ENCODE assay signal across 2 cellular contexts in the genomic region with DNA sequence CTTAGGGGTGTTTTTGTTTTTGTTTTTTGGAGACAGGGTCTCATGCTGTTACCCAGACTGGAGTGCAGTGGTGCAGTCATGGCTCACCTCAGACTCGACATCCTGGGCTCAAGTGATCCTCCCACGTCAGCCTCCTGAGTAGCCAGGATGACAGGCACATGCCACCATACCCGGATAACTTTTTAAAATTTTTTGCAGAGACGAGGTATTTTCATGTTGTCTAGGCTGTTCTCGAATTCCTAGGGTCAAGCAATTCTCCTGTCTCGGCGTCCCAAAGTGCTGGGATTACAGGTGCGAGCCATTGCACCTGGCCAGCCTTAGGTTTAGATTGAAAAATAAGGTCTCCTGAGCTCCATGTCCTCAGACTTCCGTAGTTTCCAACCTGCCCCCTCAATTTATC.
TF ChIP-seq lines count a peak whose summit lies in the region.

No MANE protein-coding gene starts in this region.

TF ChIP-seq in A549, 52 proteins besides CTCF, POLR2A, EP300 and RAD21:
- TF ChIP-seq RARB (CRISPR knock-in tag; IDR thresholded peaks at IDR 0.05): no peak
- TF ChIP-seq FOSB (CRISPR knock-in tag; IDR thresholded peaks at IDR 0.05): no peak
- no peak for TF ChIP-seq ZNF302 (CRISPR knock-in tag; IDR thresholded peaks at IDR 0.05)
- no peak for TF ChIP-seq CBX8 (IDR thresholded peaks at IDR 0.05)
- no peak for TF ChIP-seq CBX2 (IDR thresholded peaks at IDR 0.05; ENCODE audit: borderline replicate concordance, low read depth)
- no peak for TF ChIP-seq ZFP36 (IDR thresholded peaks at IDR 0.05; ENCODE audit: borderline replicate concordance, partially characterized antibody)
- TF ChIP-seq MAFK (IDR thresholded peaks at IDR 0.05; ENCODE audit: partially characterized antibody): no peak
- no peak for TF ChIP-seq RCOR1 (IDR thresholded peaks at IDR 0.05; ENCODE audit: low read depth, low read length)
- no peak for TF ChIP-seq FOXS1 (CRISPR knock-in tag; IDR thresholded peaks at IDR 0.05)
- no peak for TF ChIP-seq HOXB5 (CRISPR knock-in tag; IDR thresholded peaks at IDR 0.05)
- no peak for TF ChIP-seq ATOH8 (CRISPR knock-in tag; IDR thresholded peaks at IDR 0.05; ENCODE audit: low read depth)
- no peak for TF ChIP-seq HEYL (CRISPR knock-in tag; IDR thresholded peaks at IDR 0.05)
- TF ChIP-seq, protein P1, sequence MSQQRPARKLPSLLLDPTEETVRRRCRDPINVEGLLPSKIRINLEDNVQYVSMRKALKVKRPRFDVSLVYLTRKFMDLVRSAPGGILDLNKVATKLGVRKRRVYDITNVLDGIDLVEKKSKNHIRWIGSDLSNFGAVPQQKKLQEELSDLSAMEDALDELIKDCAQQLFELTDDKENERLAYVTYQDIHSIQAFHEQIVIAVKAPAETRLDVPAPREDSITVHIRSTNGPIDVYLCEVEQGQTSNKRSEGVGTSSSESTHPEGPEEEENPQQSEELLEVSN (IDR thresholded peaks at IDR 0.05; ENCODE audit: borderline replicate concordance, low read depth): no peak
- no peak for TF ChIP-seq SREBF2 (IDR thresholded peaks at IDR 0.05)
TF ChIP-seq in A549: peak in this region for 0.

TF ChIP-seq in IMR-90, 13 proteins besides CTCF, POLR2A, EP300 and RAD21:
- TF ChIP-seq MAZ (IDR thresholded peaks at IDR 0.05; ENCODE audit: borderline replicate concordance, low read depth, low read length) (no peak), MXI1 (IDR thresholded peaks at IDR 0.05; ENCODE audit: borderline replicate concordance, low read depth, low read length) (no peak), SMC3 (IDR thresholded peaks at IDR 0.05; ENCODE audit: low read depth, low read length) (no peak), ELK1 (IDR thresholded peaks at IDR 0.05; ENCODE audit: borderline replicate concordance, low read depth, low read length) (no peak), RFX5 (IDR thresholded peaks at IDR 0.05; ENCODE audit: low read depth, low read length) (no peak), NFE2L2 (IDR thresholded peaks at IDR 0.05; ENCODE audit: low read depth, low read length) (no peak), CHD1 (IDR thresholded peaks at IDR 0.05; ENCODE audit: low read depth, low read length) (no peak), RCOR1 (IDR thresholded peaks at IDR 0.05; ENCODE audit: insufficient replicate concordance, low read length) (no peak), CEBPB (IDR thresholded peaks at IDR 0.05; ENCODE audit: low read depth, low read length) (no peak), FOS (IDR thresholded peaks at IDR 0.05; ENCODE audit: low read depth, low read length) (no peak), BHLHE40 (IDR thresholded peaks at IDR 0.05; ENCODE audit: low read depth, low read length) (no peak), MAFK (IDR thresholded peaks at IDR 0.05; ENCODE audit: low read depth, low read length) (no peak)
- TF ChIP-seq, protein P2, sequence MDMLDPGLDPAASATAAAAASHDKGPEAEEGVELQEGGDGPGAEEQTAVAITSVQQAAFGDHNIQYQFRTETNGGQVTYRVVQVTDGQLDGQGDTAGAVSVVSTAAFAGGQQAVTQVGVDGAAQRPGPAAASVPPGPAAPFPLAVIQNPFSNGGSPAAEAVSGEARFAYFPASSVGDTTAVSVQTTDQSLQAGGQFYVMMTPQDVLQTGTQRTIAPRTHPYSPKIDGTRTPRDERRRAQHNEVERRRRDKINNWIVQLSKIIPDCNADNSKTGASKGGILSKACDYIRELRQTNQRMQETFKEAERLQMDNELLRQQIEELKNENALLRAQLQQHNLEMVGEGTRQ (IDR thresholded peaks at IDR 0.05; ENCODE audit: low read depth, low read length): no peak
TF ChIP-seq in IMR-90: peak in this region for 0.
